In the genomic region with DNA sequence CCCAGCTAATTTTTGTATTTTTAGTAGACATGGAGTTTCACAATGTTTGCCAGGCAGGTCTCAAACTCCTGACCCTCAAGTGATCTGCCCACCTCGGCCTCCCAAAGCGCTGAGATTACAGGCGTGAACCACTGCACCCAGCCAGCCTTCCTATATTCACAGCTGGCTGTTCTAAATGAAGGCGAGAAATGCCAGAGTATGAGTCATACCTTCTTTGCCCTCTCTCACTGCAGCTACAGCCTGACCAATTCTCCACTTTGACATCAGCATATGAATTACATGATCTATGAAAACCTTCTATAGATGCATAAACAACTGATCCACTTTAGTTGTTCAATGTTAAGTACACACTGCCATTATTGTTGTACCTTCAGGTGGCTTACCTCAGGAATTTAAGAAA, we compare ENCODE assay signal across 26 cellular contexts. TPM values are rescaled to one million over a fixed set of nuclear protein-coding genes. Genes with fewer than 3 reads are reported as not detected.
DNase-seq lines count a peak whose midpoint lies in the region; TF ChIP-seq lines count a peak whose summit lies in the region.
"Had no signal": no experiment of that assay in that cellular context is flagged by ENCODE, and none has a peak within 500 bp of the region (broad histone marks: within the 10 kb centered on the region; RNA-seq: fewer than 3 reads in every experiment).

No MANE protein-coding gene starts in this region.

- H3K4ac ChIP-seq in mesendoderm (ENCODE audit: low read depth, low read length): no peak overlapping the region

- no peaks in the 10 kb centered on the region for H3K27me3 ChIP-seq in mesendoderm (ENCODE audit: insufficient read depth, low read length, poor library complexity)
- H3K27me3 ChIP-seq: gastroesophageal sphincter, Peyer's patch, SJSA1, upper lobe of left lung had no signal

- no peak overlapping the region for H2AK5ac ChIP-seq in mesendoderm (ENCODE audit: low read length)

- no peak overlapping the region for H2BK120ac ChIP-seq in mesendoderm (ENCODE audit: low read depth, low read length)

- no peaks in the 10 kb centered on the region for H3K27me3 Mint-ChIP-seq in mesothelial cell of epicardium (ENCODE audit: low read depth)
- H3K27me3 Mint-ChIP-seq: activated T-cell treated with anti-CD3 and anti-CD28 coated beads, Interleukin-2, amount 50 U/mL, for 24 hours; CD4-positive, alpha-beta memory T cell had no signal

- in situ Hi-C loops in SK-MEL-5 (cut with HindIII; ENCODE audit: low pct_unique_long_range_greater_than_20kb, low sequenced_read_pairs): no loop called here

- no peaks in the 10 kb centered on the region for H3K4me1 ChIP-seq in mesendoderm (ENCODE audit: control insufficient read depth, low read depth, low read length)
- H3K4me1 ChIP-seq: Peyer's patch, SJSA1, upper lobe of left lung had no signal

- H3K79me1 ChIP-seq in mesendoderm (ENCODE audit: low read length): peaks cover 4% of the 10 kb centered on the region

- no peak overlapping the region for H3K9ac ChIP-seq in mesendoderm (ENCODE audit: low read length)

- DNase-seq in NK-92 treated with Interleukin-12 subunit alpha and Interleukin-12 subunit beta, amount 100 ng/mL, for 24 hours (lab: John Stamatoyannopoulos, UW): peak; percentile 16
- DNase-seq in NK-92 (lab: John Stamatoyannopoulos, UW; ENCODE audit: unreplicated experiment) (no peak), SK-MEL-5 (ENCODE audit: low read depth, low spot score) (peak; percentile 76), dermis blood vessel endothelial cell (peak; percentile 13), mesendoderm (peak; percentile 75), NCI-H526 (lab: John Stamatoyannopoulos, UW) (no peak), NCI-H524 (lab: John Stamatoyannopoulos, UW) (no peak), mesothelial cell of epicardium (ENCODE audit: low spot score in 2 of 2, unreplicated experiment in 2 of 2) (no peak)
- DNase-seq: activated CD4-positive, CD25-positive, alpha-beta regulatory T cell treated with anti-CD3 and anti-CD28 coated beads, Interleukin-2, amount 50 U/mL, for 72 hours; activated CD8-positive, alpha-beta memory T cell treated with anti-CD3 and anti-CD28 coated beads for 24 hours; activated naive CD4-positive, alpha-beta T cell treated with Interleukin-2 at 50 U/mL for 16 hours; activated T-cell treated with anti-CD3 and anti-CD28 coated beads, Interleukin-2, amount 50 U/mL, for 24 hours; CD4-positive, alpha-beta memory T cell; hypothalamus; KBM-7; NCI-H146; Peyer's patch; posterior cingulate gyrus; stimulated activated CD4-positive, alpha-beta T cell treated with anti-CD3 and anti-CD28 coated beads, Interleukin-15, amount 100 ng/mL, for 24 hours; T-helper 1 cell; upper lobe of left lung had no signal

- H2BK15ac ChIP-seq in mesendoderm (replicated peaks; ENCODE audit: low read depth): no peak overlapping the region

- no CpG with 5 or more reads among the region's 4 CpGs for WGBS in mesendoderm (ENCODE audit: extremely low coverage, insufficient coverage, low lambda C conversion rate)

- H3K4me2 ChIP-seq in mesendoderm (ENCODE audit: low read length): no peak overlapping the region
- H3K4me2 ChIP-seq: GM23338 had no signal

- no peak overlapping the region for H3K27ac Mint-ChIP-seq in mesothelial cell of epicardium
- H3K27ac Mint-ChIP-seq: GM23338 had no signal

- no peak for TF ChIP-seq CTCF in mesothelial cell of epicardium (IDR thresholded peaks at IDR 0.05; ENCODE audit: unreplicated experiment)

- no peak overlapping the region for H3K56ac ChIP-seq in mesendoderm (ENCODE audit: low read length)

- H3K79me2 ChIP-seq in mesendoderm (ENCODE audit: control insufficient read depth, insufficient read depth, low read length): peaks cover 4% of the 10 kb centered on the region

- no peak overlapping the region for H3K27ac ChIP-seq in mesendoderm (ENCODE audit: low read depth, low read length)
- H3K27ac ChIP-seq: 22Rv1, gastroesophageal sphincter, Peyer's patch, SJSA1, upper lobe of left lung had no signal

- peaks cover 2% of the 10 kb centered on the region for H3K36me3 ChIP-seq in mesendoderm (ENCODE audit: control insufficient read depth, insufficient read depth, low read length)

- no peak overlapping the region for H3K23ac ChIP-seq in mesendoderm (ENCODE audit: low read length)

- H3K4me3 Mint-ChIP-seq in mesothelial cell of epicardium: no peak overlapping the region
- H3K4me3 Mint-ChIP-seq: activated T-cell treated with anti-CD3 and anti-CD28 coated beads, Interleukin-2, amount 50 U/mL, for 24 hours; CD4-positive, alpha-beta memory T cell; GM23338; neural crest cell had no signal

- no peak overlapping the region for H3K4me3 ChIP-seq in mesendoderm (ENCODE audit: low read length)
- H3K4me3 ChIP-seq: gastroesophageal sphincter, GM23338, Peyer's patch, SJSA1, upper lobe of left lung had no signal

- no peak overlapping the region for H4K8ac ChIP-seq in mesendoderm (ENCODE audit: low read depth, low read length)

- H4K5ac ChIP-seq in mesendoderm (ENCODE audit: low read length): no peak overlapping the region

- peaks cover 41% of the 10 kb centered on the region for H3K36me3 Mint-ChIP-seq in mesothelial cell of epicardium

- H3K18ac ChIP-seq in mesendoderm (ENCODE audit: low read length): no peak overlapping the region

- no peaks in the 10 kb centered on the region for H3K9me3 Mint-ChIP-seq in mesothelial cell of epicardium
- H3K9me3 Mint-ChIP-seq: activated T-cell treated with anti-CD3 and anti-CD28 coated beads, Interleukin-2, amount 50 U/mL, for 24 hours; CD4-positive, alpha-beta memory T cell; GM23338; neural crest cell had no signal

- H2BK5ac ChIP-seq in mesendoderm (ENCODE audit: low read length): no peak overlapping the region

- peaks cover 7% of the 10 kb centered on the region for H3K4me1 Mint-ChIP-seq in mesothelial cell of epicardium
- H3K4me1 Mint-ChIP-seq: GM23338, neural crest cell had no signal

RNA-seq across cellular contexts. Expression of gene APTX, which starts 14.5 kb away (rescaled TPM):
- total RNA-seq in SK-MEL-5 (2014; rRNA removed; shearing (Covaris generic)): 38.2 and 39.0 TPM in 2 replicates
- polyA plus RNA-seq in SK-MEL-5 (2015; cell fraction: cytosol; rRNA removed): 33.7 TPM in 2 replicates
- polyA plus RNA-seq in SK-MEL-5 (2015; cell fraction: nucleus; rRNA removed): 52.4 and 55.5 TPM in 2 replicates
- total RNA-seq in dermis blood vessel endothelial cell (21.3 and 28.5 TPM in 2 replicates), mesothelial cell of epicardium (34.2 to 37.7 TPM (median 34.7 TPM) in 3 replicates)
- polyA plus RNA-seq in mesendoderm (2013, experiment 1 of 2): 35.3 TPM
- 36.5 TPM for polyA plus RNA-seq in mesendoderm (2013, experiment 2 of 2)

RNA-seq across cellular contexts. Expression of gene DNAJA1, which starts 38.1 kb away (rescaled TPM):
- 138 and 152 TPM in 2 replicates for total RNA-seq in SK-MEL-5 (2014; rRNA removed; shearing (Covaris generic))
- 163 and 176 TPM in 2 replicates for polyA plus RNA-seq in SK-MEL-5 (2015; cell fraction: cytosol; rRNA removed)
- polyA plus RNA-seq in SK-MEL-5 (2015; cell fraction: nucleus; rRNA removed): 59.2 and 62.9 TPM in 2 replicates
- total RNA-seq in dermis blood vessel endothelial cell (134 and 149 TPM in 2 replicates), mesothelial cell of epicardium (151 to 161 TPM (median 157 TPM) in 3 replicates)
- polyA plus RNA-seq in mesendoderm (2013, experiment 1 of 2): 230 TPM
- 230 TPM for polyA plus RNA-seq in mesendoderm (2013, experiment 2 of 2)

Comparison
In these comparisons a context has a peak if more than half of its experiments do, and no peak if none do; other contexts are left out.
1. DNase-seq: peak in NK-92 treated with Interleukin-12 subunit alpha and Interleukin-12 subunit beta, amount 100 ng/mL, for 24 hours (single experiment), SK-MEL-5 (single experiment), dermis blood vessel endothelial cell (single experiment) and mesendoderm (single experiment); none in NK-92 (single experiment), NCI-H526 (0 of 2), NCI-H524 (0 of 2) and mesothelial cell of epicardium (0 of 2).